11 cellular contexts compared by ENCODE assay signal in the genomic region with DNA sequence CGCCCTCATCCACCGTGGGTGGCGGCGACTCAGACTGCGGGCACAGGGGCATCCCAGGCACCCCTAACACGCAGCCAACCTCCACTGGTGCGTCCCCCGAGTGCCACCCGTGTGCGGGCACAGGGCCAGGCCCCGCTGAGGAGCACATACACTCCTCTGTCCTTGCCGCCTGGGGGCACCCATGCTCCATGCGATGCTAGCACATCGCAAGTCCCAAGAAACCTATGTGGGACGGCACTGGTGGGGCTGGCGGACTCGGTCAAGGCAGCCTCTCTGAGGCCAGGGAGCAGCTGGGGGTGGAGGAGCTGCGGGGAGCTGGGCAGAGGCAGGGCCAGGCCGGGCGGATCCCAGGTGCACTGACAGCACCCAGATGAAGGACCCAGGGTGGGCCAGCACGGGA. TPM values are rescaled to one million over a fixed set of nuclear protein-coding genes. Genes with fewer than 3 reads are reported as not detected.
DNase-seq lines count a peak whose midpoint lies in the region; ATAC-seq, FAIRE-seq and TF ChIP-seq lines count a peak whose summit lies in the region.
"Had no signal": no experiment of that assay in that cellular context is flagged by ENCODE, and none has a peak within 500 bp of the region (broad histone marks: within the 10 kb centered on the region; RNA-seq: fewer than 3 reads in every experiment).

No MANE protein-coding gene starts in this region.

- no peak for FAIRE-seq in GM12878 (lab: Jason Lieb, UNC)

- CTCF ChIA-PET in GM12878 (lab: Yijun Ruan, JAX) = interaction anchor here (4.3 kb wide), 1 partner anchor 12 kb away, joined by 54 read pairs; no protein-coding TSS in a partner anchor

- POLR2A ChIA-PET in GM12878 (lab: Charles Lee) = interaction anchor here (1.7 kb wide), 1 partner anchor 41 kb away, joined by 7 read pairs; the partner anchor contains the start of gene RPS2

- peak; percentile 24; the same call in 1 of the 2 replicates for TF ChIP-seq RAD21 in GM12878 (IDR thresholded peaks at IDR 0.05; ENCODE audit: insufficient read depth, low read depth, low read length)

- WGBS in GM23248 (ENCODE audit: low coverage in 1 of 2, low lambda C conversion rate in 2 of 2, missing lambda C conversion rate in 2 of 2), 2 experiments = 83 to 89% methylated on average over 20 to 21 of the region's 21 CpGs
- 74% methylated on average over 14 of the region's 21 CpGs for whole genome bisulfite sequencing in GM12878 (ENCODE audit: insufficient coverage, insufficient replicate concordance, low lambda C conversion rate, missing lambda C conversion rate)
- 76% methylated on average over 21 of the region's 21 CpGs for WGBS in prostate gland

- in situ Hi-C loops in GM23248 (cut with MboI) (no loop called here), GM12878 (cut with MboI) (no loop called here)

- TF ChIP-seq EP300 in GM12878 (IDR thresholded peaks at IDR 0.05; ENCODE audit: borderline replicate concordance in 1 of 2, control insufficient read depth in 1 of 2, low read depth in 2 of 2, low read length in 2 of 2) = no peak

- H3K36me3 ChIP-seq in GM23248 (ENCODE audit: low read depth) (peaks cover 12% of the 10 kb centered on the region; the same call in 1 of the 2 replicates), GM12878 (ENCODE audit: control insufficient read depth in 2 of 2, insufficient read depth in 2 of 2, low read length in 1 of 2) (peaks cover 0 to 30% of the 10 kb centered on the region in 2 experiments; a peak in 2 of 4 replicates), prostate gland (peaks cover 4 to 12% of the 10 kb centered on the region in 2 donors)

- intact Hi-C loops in GM12878 (cut with micrococcal nuclease; ENCODE audit: unreplicated experiment) (loop anchor here (5.0 kb wide), 1 partner anchor 147 kb away; no protein-coding TSS in a partner anchor), prostate gland (cut with DNase I) (no loop called here)

- no peaks in the 10 kb centered on the region for H3K9me2 ChIP-seq in GM23248 (ENCODE audit: insufficient read depth)

- H3K4me3 Mint-ChIP-seq in nephron = peak overlapping the region in 2 of 3 experiments; percentile 64 to 80

- TF ChIP-seq POLR2A in GM12878 (IDR thresholded peaks at IDR 0.05; ENCODE audit: low read depth, low read length) = peak; percentile 43; the same call in 1 of the 2 replicates
- no peak for TF ChIP-seq POLR2A in prostate gland (IDR thresholded peaks at IDR 0.05)

- no peak overlapping the region for H3K4me3 ChIP-seq in GM23248
- H3K4me3 ChIP-seq in GM12878 = 0 out of 2 replicates have a peak overlapping the region, but pooled peaks have one; percentile 1
- no peak overlapping the region for H3K4me3 ChIP-seq in prostate gland

- H3K4me1 ChIP-seq in GM23248 (ENCODE audit: insufficient read depth) (peaks cover 19% of the 10 kb centered on the region), GM12878 (ENCODE audit: control insufficient read depth, insufficient read depth, low read length) (peaks cover 21% of the 10 kb centered on the region), prostate gland (replicated peaks) (peaks cover 29% of the 10 kb centered on the region)

- H4K20me1 ChIP-seq in GM23248 (ENCODE audit: insufficient read depth) (peaks cover 11% of the 10 kb centered on the region; the same call in 1 of the 2 replicates), GM12878 (ENCODE audit: control insufficient read depth, insufficient read depth) (peaks cover 6% of the 10 kb centered on the region)

- no peak for ATAC-seq in GM12878

- H3K36me3 Mint-ChIP-seq in nephron (ENCODE audit: low read depth) = peaks cover 8% of the 10 kb centered on the region

- SMC1A ChIA-PET in GM12878 (lab: Charles Lee; ENCODE audit: uncharacterized antibody, unreplicated experiment) = no interaction called here

- peaks cover 39% of the 10 kb centered on the region for H3K4me1 Mint-ChIP-seq in nephron

- H3K27ac ChIP-seq in GM23248 = no peak overlapping the region
- no peak overlapping the region for H3K27ac ChIP-seq in GM12878 (ENCODE audit: control insufficient read depth, insufficient read depth)
- no peak overlapping the region for H3K27ac ChIP-seq in prostate gland

- RAD21 ChIA-PET in GM12878 (lab: Charles Lee; ENCODE audit: unreplicated experiment) = no interaction called here

- peaks cover 95% of the 10 kb centered on the region for H3K79me2 ChIP-seq in GM23248 (ENCODE audit: insufficient read depth)
- peaks cover 66% of the 10 kb centered on the region for H3K79me2 ChIP-seq in GM12878 (ENCODE audit: control insufficient read depth, insufficient read depth, low read length)

- H3K9me3 Mint-ChIP-seq in nephron = no peaks in the 10 kb centered on the region

- no peak overlapping the region for H2AFZ ChIP-seq in GM23248
- H2AFZ ChIP-seq in GM12878 (ENCODE audit: control insufficient read depth, low read depth, low read length) = no peak overlapping the region

- no peak for TF ChIP-seq CTCF in GM12878 (IDR thresholded peaks at IDR 0.05 in 2 of 3, conservative IDR thresholded peaks at IDR 0.05 in 1 of 3; ENCODE audit: control insufficient read depth in 2 of 3, extremely low read depth in 1 of 3, insufficient read depth in 1 of 3, low read depth in 3 of 3, low read length in 3 of 3)
- no peak for TF ChIP-seq CTCF in nephron (IDR thresholded peaks at IDR 0.05; ENCODE audit: unreplicated experiment in 3 of 3)
- TF ChIP-seq CTCF in prostate gland (IDR thresholded peaks at IDR 0.05) = no peak

- DNase-seq in NCI-H1694 treated with DMSO at 0.1 percent for 48 hours (lab: John Stamatoyannopoulos, UW) (peak; percentile 39), NCI-H1694 (lab: John Stamatoyannopoulos, UW) (no peak), GM23248 (no peak), GM12878 (ENCODE audit: low read depth, low spot score) (no peak), prostate gland (ENCODE audit: low spot score) (no peak), NCI-H226 (no peak), GOT3 (lab: John Stamatoyannopoulos, UW) (no peak)
- DNase-seq: mesendoderm, NCI-H1930 had no signal

- H3K9me3 ChIP-seq in GM23248 (ENCODE audit: low read depth) (no peaks in the 10 kb centered on the region), GM12878 (replicated peaks; ENCODE audit: control insufficient read depth, insufficient read depth, low read length) (no peaks in the 10 kb centered on the region), prostate gland (no peaks in the 10 kb centered on the region)

- peak overlapping the region; percentile 22; the same call in 1 of the 2 replicates for H3K9ac ChIP-seq in GM23248
- no peak overlapping the region for H3K9ac ChIP-seq in GM12878 (ENCODE audit: control insufficient read depth, insufficient read depth, low read length)

- peaks cover 4% of the 10 kb centered on the region for H3K27me3 Mint-ChIP-seq in nephron (ENCODE audit: low read depth)

- peak overlapping the region in 2 of 3 experiments; percentile 27 to 33 for H3K27ac Mint-ChIP-seq in nephron

- no peaks in the 10 kb centered on the region for H3K27me3 ChIP-seq in GM23248 (replicated peaks; ENCODE audit: insufficient read depth)
- H3K27me3 ChIP-seq in GM12878 (replicated peaks in 1 of 2; ENCODE audit: control insufficient read depth in 2 of 2, insufficient read depth in 2 of 2, low read length in 1 of 2) = no peaks in the 10 kb centered on the region
- no peaks in the 10 kb centered on the region for H3K27me3 ChIP-seq in prostate gland (replicated peaks; ENCODE audit: insufficient read depth)

- H3F3A ChIP-seq in GM23248 (ENCODE audit: insufficient read depth) = peaks cover 17% of the 10 kb centered on the region

- no peak overlapping the region for H3K4me2 ChIP-seq in GM23248 (ENCODE audit: unreplicated experiment)
- no peak overlapping the region for H3K4me2 ChIP-seq in GM12878 (ENCODE audit: control insufficient read depth, insufficient read depth)

- no TSS peak for BruUV-seq in GM12878 (replicated peaks; lab: Mats Ljungman, UMichigan)

RNA-seq across cellular contexts. Expression of gene ZNF598, which starts 4.0 kb away (rescaled TPM):
- total RNA-seq in GM23248 (2014; rRNA removed; shearing (Covaris generic)) = 21.2 and 23.4 TPM in 2 replicates
- polyA plus RNA-seq in GM23248 (2016; fragmentation: Nextera tagmentation; extraction: Ambion mirVana) = 12.2 and 14.1 TPM in 2 replicates
- 23.8 and 28.6 TPM in 2 replicates for total RNA-seq in GM12878 (2013; cell fraction: nucleolus; rRNA removed)
- 14.7 and 20.6 TPM in 2 replicates for total RNA-seq in GM12878 (2014; rRNA removed)
- 11.0 and 14.4 TPM in 2 replicates for total RNA-seq in GM12878 (2014; rRNA removed; fragmentation: Illumina TruSeq; extraction: Trizol)
- 71.3 and 74.0 TPM in 2 replicates for total RNA-seq in GM12878 (2021)
- 5.9 TPM for polyA plus RNA-seq in GM12878 (2011; ENCODE audit: low read depth)
- polyA plus RNA-seq in GM12878 (2011; rRNA removed) = 4.7 and 12.7 TPM in 2 replicates
- polyA plus RNA-seq in GM12878 (2011; cell fraction: cytosol; rRNA removed) = 26.7 and 35.4 TPM in 2 replicates
- 102 and 139 TPM in 2 replicates for polyA plus RNA-seq in GM12878 (2011; cell fraction: nucleus; rRNA removed)
- 21.2 and 28.2 TPM in 2 replicates for polyA plus RNA-seq in GM12878 (2012)
- 5.8 and 14.4 TPM in 2 replicates for polyA plus RNA-seq in GM12878 (2014; fragmentation: Illumina TruSeq; extraction: Trizol)
- polyA plus RNA-seq in GM12878 (2014; fragmentation: Nextera tagmentation; extraction: Ambion mirVana) = under 1 TPM; 0.08 to 0.84 TPM
- 53.8 and 70.0 TPM in 2 replicates for polyA plus RNA-seq in GM12878 (2014; rRNA removed)
- 10 to 100 TPM in 1 of 2 experiments, 1 to 10 TPM in 1; 8.0 to 19.4 TPM for polyA plus RNA-seq in GM12878 (2016; fragmentation: Nextera tagmentation; extraction: Ambion mirVana)
- 8.7 and 17.7 TPM in 2 replicates for polyA minus RNA-seq in GM12878 (2011; rRNA and poly(A)+ RNA removed)
- 19.8 and 21.5 TPM in 2 replicates for polyA minus RNA-seq in GM12878 (2011; cell fraction: cytosol; rRNA and poly(A)+ RNA removed)
- 12.5 and 23.1 TPM in 2 replicates for polyA minus RNA-seq in GM12878 (2011; cell fraction: nucleus; rRNA and poly(A)+ RNA removed)
- 10 to 100 TPM; 30.7 to 74.3 TPM for total RNA-seq in prostate gland

RNA-seq across cellular contexts. Expression of gene NPW, which starts 13.9 kb away (rescaled TPM):
- not detected in 2 replicates for total RNA-seq in GM23248 (2014; rRNA removed; shearing (Covaris generic))
- polyA plus RNA-seq in GM23248 (2016; fragmentation: Nextera tagmentation; extraction: Ambion mirVana) = 2.1 and 3.0 TPM in 2 replicates
- not detected in 2 replicates for total RNA-seq in GM12878 (2013; cell fraction: nucleolus; rRNA removed)
- total RNA-seq in GM12878 (2014; rRNA removed) = 0.23 and 0.33 TPM in 2 replicates
- 0.67 TPM in 1 of 2 replicates, not detected in the other for total RNA-seq in GM12878 (2014; rRNA removed; fragmentation: Illumina TruSeq; extraction: Trizol)
- 0.85 and 1.3 TPM in 2 replicates for total RNA-seq in GM12878 (2021)
- polyA plus RNA-seq in GM12878 (2011; ENCODE audit: low read depth) = not detected
- not detected in 2 replicates for polyA plus RNA-seq in GM12878 (2011; rRNA removed)
- polyA plus RNA-seq in GM12878 (2011; cell fraction: cytosol; rRNA removed) = 0.10 TPM in 1 of 2 replicates, not detected in the other
- polyA plus RNA-seq in GM12878 (2011; cell fraction: nucleus; rRNA removed) = 0.21 and 0.67 TPM in 2 replicates
- polyA plus RNA-seq in GM12878 (2012) = 0.16 and 0.22 TPM in 2 replicates
- not detected in 2 replicates for polyA plus RNA-seq in GM12878 (2014; fragmentation: Illumina TruSeq; extraction: Trizol)
- polyA plus RNA-seq in GM12878 (2014; fragmentation: Nextera tagmentation; extraction: Ambion mirVana) = not detected
- 0.24 TPM in 1 of 2 replicates, not detected in the other for polyA plus RNA-seq in GM12878 (2014; rRNA removed)
- polyA plus RNA-seq in GM12878 (2016; fragmentation: Nextera tagmentation; extraction: Ambion mirVana) = 1 to 10 TPM; 1.4 to 2.5 TPM
- polyA minus RNA-seq in GM12878 (2011; rRNA and poly(A)+ RNA removed) = not detected in 2 replicates
- polyA minus RNA-seq in GM12878 (2011; cell fraction: cytosol; rRNA and poly(A)+ RNA removed) = not detected in 2 replicates
- polyA minus RNA-seq in GM12878 (2011; cell fraction: nucleus; rRNA and poly(A)+ RNA removed) = not detected in 2 replicates
- 1 to 10 TPM; 1.8 to 3.6 TPM for total RNA-seq in prostate gland
- total RNA-seq: A172 had no signal

RNA-seq across cellular contexts. Expression of gene SYNGR3, which starts 15.9 kb away (rescaled TPM):
- total RNA-seq in GM23248 (2014; rRNA removed; shearing (Covaris generic)) = 0.22 and 0.76 TPM in 2 replicates
- polyA plus RNA-seq in GM23248 (2016; fragmentation: Nextera tagmentation; extraction: Ambion mirVana) (0.72 and 1.3 TPM in 2 replicates), GM12878 (2011; rRNA removed) (7.4 and 10.5 TPM in 2 replicates), GM12878 (2014; fragmentation: Illumina TruSeq; extraction: Trizol) (3.4 and 7.2 TPM in 2 replicates), GM12878 (2014; fragmentation: Nextera tagmentation; extraction: Ambion mirVana) (1 to 10 TPM; 1.2 to 2.0 TPM), GM12878 (2014; rRNA removed) (13.8 and 13.9 TPM in 2 replicates), GM12878 (2016; fragmentation: Nextera tagmentation; extraction: Ambion mirVana) (1 to 10 TPM; 3.5 to 5.6 TPM)
- 4.2 and 4.8 TPM in 2 replicates for total RNA-seq in GM12878 (2013; cell fraction: nucleolus; rRNA removed)
- total RNA-seq in GM12878 (2014; rRNA removed) (14.8 and 18.1 TPM in 2 replicates), GM12878 (2014; rRNA removed; fragmentation: Illumina TruSeq; extraction: Trizol) (5.9 and 6.0 TPM in 2 replicates), GM12878 (2021) (14.1 and 16.4 TPM in 2 replicates), prostate gland (10 to 100 TPM in 1 of 2 donors, 1 to 10 TPM in 1; 4.0 to 16.1 TPM)
- 5.6 TPM for polyA plus RNA-seq in GM12878 (2011; ENCODE audit: low read depth)
- polyA plus RNA-seq in GM12878 (2011; cell fraction: cytosol; rRNA removed) = 12.2 and 16.5 TPM in 2 replicates
- polyA plus RNA-seq in GM12878 (2011; cell fraction: nucleus; rRNA removed) = 33.9 and 40.8 TPM in 2 replicates
- 11.9 and 13.4 TPM in 2 replicates for polyA plus RNA-seq in GM12878 (2012)
- polyA minus RNA-seq in GM12878 (2011; rRNA and poly(A)+ RNA removed) = 6.7 and 10.8 TPM in 2 replicates
- 4.5 and 4.8 TPM in 2 replicates for polyA minus RNA-seq in GM12878 (2011; cell fraction: cytosol; rRNA and poly(A)+ RNA removed)
- 5.8 and 8.3 TPM in 2 replicates for polyA minus RNA-seq in GM12878 (2011; cell fraction: nucleus; rRNA and poly(A)+ RNA removed)

RNA-seq across cellular contexts. Expression of gene NHERF2, which starts 21.1 kb away (rescaled TPM):
- 27.3 and 39.7 TPM in 2 replicates for total RNA-seq in GM23248 (2014; rRNA removed; shearing (Covaris generic))
- polyA plus RNA-seq in GM23248 (2016; fragmentation: Nextera tagmentation; extraction: Ambion mirVana) = 29.0 and 45.1 TPM in 2 replicates
- 0.71 TPM in 1 of 2 replicates, not detected in the other for total RNA-seq in GM12878 (2013; cell fraction: nucleolus; rRNA removed)
- 0.06 TPM in 1 of 2 replicates, not detected in the other for total RNA-seq in GM12878 (2014; rRNA removed)
- total RNA-seq in GM12878 (2014; rRNA removed; fragmentation: Illumina TruSeq; extraction: Trizol) = not detected in 2 replicates
- total RNA-seq in GM12878 (2021) = 0.31 and 0.51 TPM in 2 replicates
- not detected for polyA plus RNA-seq in GM12878 (2011; ENCODE audit: low read depth)
- polyA plus RNA-seq in GM12878 (2011; rRNA removed) = 0.05 TPM in 1 of 2 replicates, not detected in the other
- 0.04 and 0.15 TPM in 2 replicates for polyA plus RNA-seq in GM12878 (2011; cell fraction: cytosol; rRNA removed)
- polyA plus RNA-seq in GM12878 (2011; cell fraction: nucleus; rRNA removed) = 0.78 and 0.98 TPM in 2 replicates
- polyA plus RNA-seq in GM12878 (2012) = 0.15 and 0.42 TPM in 2 replicates
- polyA plus RNA-seq in GM12878 (2014; fragmentation: Illumina TruSeq; extraction: Trizol) = 0.06 TPM in 1 of 2 replicates, not detected in the other
- polyA plus RNA-seq in GM12878 (2014; fragmentation: Nextera tagmentation; extraction: Ambion mirVana) = not detected
- not detected in 2 replicates for polyA plus RNA-seq in GM12878 (2014; rRNA removed)
- polyA plus RNA-seq in GM12878 (2016; fragmentation: Nextera tagmentation; extraction: Ambion mirVana) = under 1 TPM; 0.10 to 0.19 TPM
- not detected in 2 replicates for polyA minus RNA-seq in GM12878 (2011; rRNA and poly(A)+ RNA removed)
- 0.62 TPM in 1 of 2 replicates, not detected in the other for polyA minus RNA-seq in GM12878 (2011; cell fraction: cytosol; rRNA and poly(A)+ RNA removed)
- polyA minus RNA-seq in GM12878 (2011; cell fraction: nucleus; rRNA and poly(A)+ RNA removed) = not detected in 2 replicates
- 100 to 1,000 TPM; 118 to 170 TPM for total RNA-seq in prostate gland

RNA-seq across cellular contexts. Expression of gene GFER, which starts 21.7 kb away (rescaled TPM):
- 16.4 and 26.4 TPM in 2 replicates for total RNA-seq in GM23248 (2014; rRNA removed; shearing (Covaris generic))
- 31.0 and 31.6 TPM in 2 replicates for polyA plus RNA-seq in GM23248 (2016; fragmentation: Nextera tagmentation; extraction: Ambion mirVana)
- 8.2 and 9.5 TPM in 2 replicates for total RNA-seq in GM12878 (2013; cell fraction: nucleolus; rRNA removed)
- total RNA-seq in GM12878 (2014; rRNA removed) = 36.6 and 38.2 TPM in 2 replicates
- total RNA-seq in GM12878 (2014; rRNA removed; fragmentation: Illumina TruSeq; extraction: Trizol) = 19.8 and 20.7 TPM in 2 replicates
- total RNA-seq in GM12878 (2021) = 46.2 and 46.7 TPM in 2 replicates
- 7.5 TPM for polyA plus RNA-seq in GM12878 (2011; ENCODE audit: low read depth)
- polyA plus RNA-seq in GM12878 (2011; rRNA removed) = 13.7 and 24.3 TPM in 2 replicates
- polyA plus RNA-seq in GM12878 (2011; cell fraction: cytosol; rRNA removed) = 19.6 and 29.9 TPM in 2 replicates
- 22.6 and 24.0 TPM in 2 replicates for polyA plus RNA-seq in GM12878 (2011; cell fraction: nucleus; rRNA removed)
- polyA plus RNA-seq in GM12878 (2012) = 37.0 and 38.1 TPM in 2 replicates
- 4.8 and 19.7 TPM in 2 replicates for polyA plus RNA-seq in GM12878 (2014; fragmentation: Illumina TruSeq; extraction: Trizol)
- 1 to 10 TPM; 2.4 to 9.2 TPM for polyA plus RNA-seq in GM12878 (2014; fragmentation: Nextera tagmentation; extraction: Ambion mirVana)
- 46.4 and 62.0 TPM in 2 replicates for polyA plus RNA-seq in GM12878 (2014; rRNA removed)
- 10 to 100 TPM; 55.8 to 57.7 TPM for polyA plus RNA-seq in GM12878 (2016; fragmentation: Nextera tagmentation; extraction: Ambion mirVana)
- polyA minus RNA-seq in GM12878 (2011; rRNA and poly(A)+ RNA removed) = 6.9 and 9.4 TPM in 2 replicates
- polyA minus RNA-seq in GM12878 (2011; cell fraction: cytosol; rRNA and poly(A)+ RNA removed) = 13.5 and 13.9 TPM in 2 replicates
- 11.5 and 12.6 TPM in 2 replicates for polyA minus RNA-seq in GM12878 (2011; cell fraction: nucleus; rRNA and poly(A)+ RNA removed)
- total RNA-seq in prostate gland = 10 to 100 TPM; 21.1 to 26.6 TPM
